In the genomic region with DNA sequence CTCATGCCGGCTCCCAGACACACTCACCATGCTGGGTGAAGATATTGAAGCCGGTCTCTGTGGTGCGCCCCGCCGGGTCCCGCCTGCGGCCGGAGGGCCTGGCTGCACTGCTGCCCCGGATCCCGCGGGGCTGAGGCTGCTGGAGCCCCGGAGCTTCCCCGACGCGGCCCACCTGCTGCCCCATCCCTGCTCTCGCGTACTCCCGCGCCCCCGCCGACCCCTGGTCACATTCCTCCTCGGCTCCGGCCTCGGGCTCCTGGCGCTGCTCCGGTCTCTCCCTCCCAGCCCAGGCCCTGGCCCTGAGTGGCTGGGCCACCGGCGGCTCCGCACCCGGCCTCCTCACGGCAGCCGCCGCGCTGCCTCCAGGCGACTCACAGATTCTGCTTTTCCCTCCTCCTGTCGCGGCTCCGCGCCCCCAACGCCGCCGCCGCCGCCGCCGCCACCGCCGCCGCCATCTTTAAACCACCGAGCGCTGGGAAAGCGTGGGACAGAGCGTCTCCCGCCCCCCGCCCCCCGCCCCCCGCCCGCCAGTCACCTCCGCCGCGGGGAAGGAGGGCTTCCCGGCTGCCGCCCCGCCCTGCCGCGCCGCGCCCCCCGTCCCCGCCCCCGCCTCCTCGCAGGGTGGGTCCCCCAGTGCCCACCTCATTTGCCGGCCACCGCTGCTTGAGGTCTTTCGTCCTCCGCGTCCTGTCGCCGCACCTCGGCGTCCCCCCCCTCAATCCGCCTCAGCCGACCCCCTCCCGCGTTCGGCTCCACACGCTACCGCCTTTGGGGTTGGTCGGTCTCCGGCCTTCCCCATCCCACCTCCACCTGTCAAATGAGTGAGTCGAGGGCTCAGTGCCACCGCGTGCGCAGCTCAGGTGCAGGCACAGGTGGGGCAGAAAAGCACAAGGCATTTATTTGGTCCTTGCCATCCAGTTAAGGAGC, we compare ENCODE assay signal across 8 cellular contexts.
DNase-seq lines count a peak whose midpoint lies in the region; ATAC-seq lines count a peak whose summit lies in the region.

A gene (minus strand): TSS at position 464 of the 927 bp plus-strand sequence. CDS start 280 bp downstream, at position 184.

- H3K4me1 ChIP-seq in duodenal mucosa (ENCODE audit: control insufficient read depth in 1 of 2, insufficient read depth in 2 of 2, low read length in 2 of 2): peaks cover 21 to 22% of the 10 kb centered on the region in 2 donors

- peak within 1 kb of the TSS; percentile 36 to 69 for H3K9ac ChIP-seq in duodenal mucosa (ENCODE audit: low read depth in 1 of 2, low read length in 2 of 2)

- peak within 1 kb of the TSS; percentile 60 for H3K27ac ChIP-seq in duodenal mucosa (ENCODE audit: low read depth, low read length)

- DNase-seq in NCI-H1436 (lab: John Stamatoyannopoulos, UW) (peak; percentile 50), NCI-H1436 treated with DMSO at 0.1 percent for 48 hours (lab: John Stamatoyannopoulos, UW) (no peak), NCI-H2171 (lab: John Stamatoyannopoulos, UW) (peak; percentile 65), memory B cell (ENCODE audit: low spot score in 2 of 2) (peak; percentile 13 to 39)
- peak; percentile 50 to 51 for DNase-seq in activated CD4-positive, alpha-beta T cell treated with anti-CD3 and anti-CD28 coated beads, Interleukin-2, amount 50 U/mL, for 4 hours
- DNase-seq in stimulated activated CD8-positive, alpha-beta memory T cell treated with anti-CD3 and anti-CD28 coated beads, Interleukin-15, amount 100 ng/mL, for 1 hour (ENCODE audit: low read depth): peak; percentile 18

- peak within 1 kb of the TSS; percentile 65 to 93 for H3K4me3 ChIP-seq in duodenal mucosa (ENCODE audit: low read depth in 1 of 2, low read length in 2 of 2)

- H3K27ac Mint-ChIP-seq in memory B cell: peak within 1 kb of the TSS; percentile 89

- H3K9me3 Mint-ChIP-seq in memory B cell: no peaks in the 10 kb centered on the region

- H3K36me3 ChIP-seq in duodenal mucosa (ENCODE audit: control insufficient read depth in 1 of 2, insufficient read depth in 2 of 2, low read length in 2 of 2): no peaks in the 10 kb centered on the region

- H3K27me3 ChIP-seq in duodenal mucosa (ENCODE audit: control insufficient read depth in 1 of 2, insufficient read depth in 2 of 2, low read length in 2 of 2): no peaks in the 10 kb centered on the region

- H3K27me3 Mint-ChIP-seq in memory B cell: no peaks in the 10 kb centered on the region

- ATAC-seq in HG02870 (IDR thresholded peaks at IDR 0.05; ENCODE audit: unreplicated experiment) (peak; percentile 45), memory B cell (ENCODE audit: low read depth) (peak; percentile 77)

- peaks cover 21% of the 10 kb centered on the region for H3K4me1 Mint-ChIP-seq in memory B cell

- H3K9me3 ChIP-seq in duodenal mucosa (ENCODE audit: control insufficient read depth in 1 of 2, low read length in 2 of 2): no peaks in the 10 kb centered on the region

- H3K36me3 Mint-ChIP-seq in memory B cell: peaks cover 5% of the 10 kb centered on the region

- peak within 1 kb of the TSS; percentile 99 for H3K4me3 Mint-ChIP-seq in memory B cell
